Comparison of ENCODE assay signal across 7 cellular contexts in the genomic region with DNA sequence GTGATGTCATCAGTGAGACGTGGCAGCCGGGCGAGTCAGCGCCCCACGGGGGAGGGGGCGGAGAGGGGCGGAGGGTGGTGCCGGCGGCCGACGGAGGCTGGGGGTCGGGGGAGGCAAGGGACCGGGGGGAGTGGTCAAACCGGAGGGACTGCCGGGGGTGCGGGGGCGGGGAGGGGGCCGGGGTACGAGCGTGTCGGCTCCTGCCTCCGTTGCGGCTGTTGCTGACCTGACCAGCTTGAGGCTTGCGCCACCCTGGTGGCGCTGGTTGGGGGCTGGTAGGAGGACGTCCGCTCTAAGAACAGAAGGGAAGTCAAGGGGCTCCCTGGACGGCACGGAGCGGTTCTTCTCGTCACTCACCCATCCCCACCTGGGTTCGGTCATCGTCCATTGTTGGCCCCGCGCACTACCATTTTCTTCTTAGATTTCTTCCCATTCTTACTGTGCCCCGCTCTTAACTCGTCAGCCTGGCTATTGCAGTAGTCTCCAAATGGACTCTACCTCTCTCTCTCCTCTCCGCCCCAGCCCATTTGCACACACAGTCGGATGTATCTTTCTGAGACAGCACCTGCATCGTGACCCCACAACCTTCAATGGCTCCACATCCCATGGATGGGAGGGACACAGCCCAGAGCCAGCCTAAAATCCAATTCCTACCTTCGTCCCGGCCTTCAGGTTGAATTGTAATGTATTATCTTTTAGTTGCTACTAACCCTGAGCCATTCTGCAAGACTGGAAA. TPM values are rescaled to one million over a fixed set of nuclear protein-coding genes. Genes with fewer than 3 reads are reported as not detected.
DNase-seq lines count a peak whose midpoint lies in the region; ATAC-seq and TF ChIP-seq lines count a peak whose summit lies in the region.

No MANE protein-coding gene starts in this region.

- intact Hi-C loops in activated T-helper 2 cell treated with anti-CD3 and anti-CD28 coated beads, Interferon-gamma antibody, Interleukin-2, Interleukin-4, amounts not matched to agents 10 μg/mL and 5 μg/mL and 100 μg/mL, durations not matched to agents 14 hours and 24 hours and 36 hours (cut with micrococcal nuclease) = loop anchor here (1.0 to 2.0 kb wide), 7 partner anchors 66 to 606 kb away; a partner anchor contains a TSS

- no peaks in the 10 kb centered on the region for H3K9me3 Mint-ChIP-seq in activated T-helper 2 cell treated with anti-CD3 and anti-CD28 coated beads, Interferon-gamma antibody, Interleukin-2, Interleukin-4, amounts not matched to agents 10 μg/mL and 5 μg/mL and 100 μg/mL, durations not matched to agents 14 hours and 24 hours and 36 hours

- peaks cover 6% of the 10 kb centered on the region for H3K27me3 Mint-ChIP-seq in activated T-helper 2 cell treated with anti-CD3 and anti-CD28 coated beads, Interferon-gamma antibody, Interleukin-2, Interleukin-4, amounts not matched to agents 10 μg/mL and 5 μg/mL and 100 μg/mL, durations not matched to agents 14 hours and 24 hours and 36 hours (ENCODE audit: low read depth)

- peaks cover 23% of the 10 kb centered on the region for H3K36me3 Mint-ChIP-seq in activated T-helper 2 cell treated with anti-CD3 and anti-CD28 coated beads, Interferon-gamma antibody, Interleukin-2, Interleukin-4, amounts not matched to agents 10 μg/mL and 5 μg/mL and 100 μg/mL, durations not matched to agents 14 hours and 24 hours and 36 hours (ENCODE audit: low read depth)

- H3K4me1 Mint-ChIP-seq in activated T-helper 2 cell treated with anti-CD3 and anti-CD28 coated beads, Interferon-gamma antibody, Interleukin-2, Interleukin-4, amounts not matched to agents 10 μg/mL and 5 μg/mL and 100 μg/mL, durations not matched to agents 14 hours and 24 hours and 36 hours (ENCODE audit: low read depth) = peaks cover 32% of the 10 kb centered on the region

- peak overlapping the region; percentile 100 for H3K27ac Mint-ChIP-seq in activated T-helper 2 cell treated with anti-CD3 and anti-CD28 coated beads, Interferon-gamma antibody, Interleukin-2, Interleukin-4, amounts not matched to agents 10 μg/mL and 5 μg/mL and 100 μg/mL, durations not matched to agents 14 hours and 24 hours and 36 hours

- DNase-seq in Jurkat, Clone E6-1 (ENCODE audit: low read depth, low spot score) = no peak
- no peak for DNase-seq in activated T-helper 2 cell treated with anti-CD3 and anti-CD28 coated beads, Interferon-gamma antibody, Interleukin-2, Interleukin-4, amounts not matched to agents 10 μg/mL and 5 μg/mL and 100 μg/mL, durations not matched to agents 14 hours and 24 hours and 36 hours (ENCODE audit: low spot score)
- DNase-seq in iPS DF 19.7 (ENCODE audit: low read depth, low spot score) = peak; percentile 35
- peak; percentile 29 for DNase-seq in smooth muscle cell of the brain vasculature (ENCODE audit: low read depth, low spot score)
- no peak for DNase-seq in NAMALWA (ENCODE audit: low spot score)

- H3K4me3 ChIP-seq in Jurkat, Clone E6-1 (ENCODE audit: low read length) = peak overlapping the region; percentile 98

- peak; percentile 45 for TF ChIP-seq POLR2A in GM15510 (IDR thresholded peaks at IDR 0.05; ENCODE audit: borderline replicate concordance, extremely low read depth, insufficient read length)

- ATAC-seq in GM21723 (IDR thresholded peaks at IDR 0.05; ENCODE audit: unreplicated experiment) = peak; percentile 41

- H3K4me3 Mint-ChIP-seq in activated T-helper 2 cell treated with anti-CD3 and anti-CD28 coated beads, Interferon-gamma antibody, Interleukin-2, Interleukin-4, amounts not matched to agents 10 μg/mL and 5 μg/mL and 100 μg/mL, durations not matched to agents 14 hours and 24 hours and 36 hours (ENCODE audit: low read depth) = peak overlapping the region; percentile 100

RNA-seq across cellular contexts. Expression of a gene that starts 0.7 kb away (rescaled TPM):
- polyA plus RNA-seq in Jurkat, Clone E6-1 (2012; ENCODE audit: insufficient read depth, insufficient read length) = 83.7 TPM
- 88.1 and 96.6 TPM in 2 replicates for total RNA-seq in activated T-helper 2 cell treated with anti-CD3 and anti-CD28 coated beads, Interferon-gamma antibody, Interleukin-2, Interleukin-4, amounts not matched to agents 10 μg/mL and 5 μg/mL and 100 μg/mL, durations not matched to agents 14 hours and 24 hours and 36 hours

Comparison
In these comparisons a context has a peak if more than half of its experiments do, and no peak if none do; other contexts are left out.
1. DNase-seq: peak in iPS DF 19.7 (single experiment) and smooth muscle cell of the brain vasculature (single experiment); none in Jurkat, Clone E6-1 (single experiment), activated T-helper 2 cell treated with anti-CD3 and anti-CD28 coated beads, Interferon-gamma antibody, Interleukin-2, Interleukin-4, amounts not matched to agents 10 μg/mL and 5 μg/mL and 100 μg/mL, durations not matched to agents 14 hours and 24 hours and 36 hours (single experiment) and NAMALWA (single experiment).